In genomic region chr5:91851670-91852069, GRCh38 we compare ENCODE assay signal across 34 cellular contexts.
"Had no signal": no experiment of that assay in that cellular context is flagged by ENCODE, and none has a peak within 500 bp of the region (broad histone marks: within the 10 kb centered on the region; RNA-seq: fewer than 3 reads in every experiment).

No MANE protein-coding gene starts in this region.

- H3K9me3 Mint-ChIP-seq: activated B cell treated with CpG ODN at 0.5 μM for 24 hours; activated CD4-positive, alpha-beta memory T cell treated with anti-CD3 and anti-CD28 coated beads for 36 hours; activated CD4-positive, alpha-beta T cell treated with anti-CD3 and anti-CD28 coated beads, Interleukin-2, amount 10 ng/mL, durations not matched to agents 24 days and 14 days; activated CD8-positive, alpha-beta T cell treated with anti-CD3 and anti-CD28 coated beads for 36 hours; activated naive CD4-positive, alpha-beta T cell treated with anti-CD3 and anti-CD28 coated beads, Interleukin-2, amount 10 ng/mL, durations not matched to agents 7 days and 5 days; activated naive CD4-positive, alpha-beta T cell treated with anti-CD3 and anti-CD28 coated beads, Interleukin-2, amount 50 U/mL, for 24 hours; activated naive CD8-positive, alpha-beta T cell treated with anti-CD3 and anti-CD28 coated beads, Interleukin-2, amount 10 ng/mL, durations not matched to agents 7 days and 5 days; activated naive CD8-positive, alpha-beta T cell treated with anti-CD3 and anti-CD28 coated beads, Interleukin-2, amount 50 U/mL, for 24 hours; activated T-cell treated with anti-CD3 and anti-CD28 coated beads, Interleukin-2, amount 50 U/mL, for 4 hours; activated T-cell treated with anti-CD3 and anti-CD28 coated beads, Interleukin-2, amount 50 U/mL, for 72 hours; activated T-helper 1 cell treated with anti-CD3 and anti-CD28 coated beads, Interleukin-12 subunit alpha, Interleukin-12 subunit beta, Interleukin-2, Interleukin-4 antibody, amounts not matched to agents 30 ng/mL and 10 ng/mL and 1 ng/mL, durations not matched to agents 14 hours and 24 hours and 36 hours; activated T-helper 17 cell treated with anti-CD3 and anti-CD28 coated beads, Interleukin-2, amount 50 U/mL, for 72 hours; brain; T-helper 1 cell treated with Interleukin-12 subunit alpha and Interleukin-12 subunit beta and Interleukin-4 antibody, amounts not matched to agents 30 μg/mL and 1 μg/mL, for 36 hours; T-helper 2 cell treated with Interferon-gamma antibody and Interleukin-4, amounts not matched to agents 5 μg/mL and 100 μg/mL, for 36 hours had no signal

- H3K4me3 Mint-ChIP-seq: activated B cell treated with CpG ODN at 0.5 μM for 24 hours; activated CD4-positive, alpha-beta memory T cell treated with anti-CD3 and anti-CD28 coated beads for 36 hours; activated CD4-positive, alpha-beta T cell treated with anti-CD3 and anti-CD28 coated beads, Interleukin-2, amount 10 ng/mL, durations not matched to agents 24 days and 14 days; activated CD8-positive, alpha-beta T cell treated with anti-CD3 and anti-CD28 coated beads for 36 hours; activated naive CD4-positive, alpha-beta T cell treated with anti-CD3 and anti-CD28 coated beads, Interleukin-2, amount 10 ng/mL, durations not matched to agents 7 days and 5 days; activated naive CD4-positive, alpha-beta T cell treated with anti-CD3 and anti-CD28 coated beads, Interleukin-2, amount 50 U/mL, for 24 hours; activated naive CD8-positive, alpha-beta T cell; activated naive CD8-positive, alpha-beta T cell treated with anti-CD3 and anti-CD28 coated beads, Interleukin-2, amount 10 ng/mL, durations not matched to agents 7 days and 5 days; activated naive CD8-positive, alpha-beta T cell treated with anti-CD3 and anti-CD28 coated beads, Interleukin-2, amount 50 U/mL, for 24 hours; activated T-cell treated with anti-CD3 and anti-CD28 coated beads, Interleukin-2, amount 50 U/mL, for 4 hours; activated T-cell treated with anti-CD3 and anti-CD28 coated beads, Interleukin-2, amount 50 U/mL, for 72 hours; activated T-helper 1 cell treated with anti-CD3 and anti-CD28 coated beads, Interleukin-12 subunit alpha, Interleukin-12 subunit beta, Interleukin-2, Interleukin-4 antibody, amounts not matched to agents 30 ng/mL and 10 ng/mL and 1 ng/mL, durations not matched to agents 14 hours and 24 hours and 36 hours; activated T-helper 17 cell treated with anti-CD3 and anti-CD28 coated beads, Interleukin-2, amount 50 U/mL, for 72 hours; brain; T-helper 1 cell treated with Interleukin-12 subunit alpha and Interleukin-12 subunit beta and Interleukin-4 antibody, amounts not matched to agents 30 μg/mL and 1 μg/mL, for 36 hours; T-helper 2 cell treated with Interferon-gamma antibody and Interleukin-4, amounts not matched to agents 5 μg/mL and 100 μg/mL, for 36 hours had no signal

- H3K4me3 ChIP-seq: ascending aorta, cardiac muscle cell had no signal

- H3K36me3 ChIP-seq: ascending aorta, cardiac muscle cell had no signal

- H3K27me3 Mint-ChIP-seq: activated B cell treated with CpG ODN at 0.5 μM for 24 hours; activated CD4-positive, alpha-beta memory T cell treated with anti-CD3 and anti-CD28 coated beads for 36 hours; activated CD4-positive, alpha-beta T cell treated with anti-CD3 and anti-CD28 coated beads, Interleukin-2, amount 10 ng/mL, durations not matched to agents 24 days and 14 days; activated CD8-positive, alpha-beta T cell treated with anti-CD3 and anti-CD28 coated beads for 36 hours; activated naive CD4-positive, alpha-beta T cell treated with anti-CD3 and anti-CD28 coated beads, Interleukin-2, amount 10 ng/mL, durations not matched to agents 7 days and 5 days; activated naive CD4-positive, alpha-beta T cell treated with anti-CD3 and anti-CD28 coated beads, Interleukin-2, amount 50 U/mL, for 24 hours; activated naive CD8-positive, alpha-beta T cell; activated naive CD8-positive, alpha-beta T cell treated with anti-CD3 and anti-CD28 coated beads, Interleukin-2, amount 10 ng/mL, durations not matched to agents 7 days and 5 days; activated naive CD8-positive, alpha-beta T cell treated with anti-CD3 and anti-CD28 coated beads, Interleukin-2, amount 50 U/mL, for 24 hours; activated T-helper 17 cell treated with anti-CD3 and anti-CD28 coated beads, Interleukin-2, amount 50 U/mL, for 72 hours had no signal

- DNase-seq: activated B cell treated with CpG ODN at 0.5 μM for 24 hours; activated CD4-positive, alpha-beta memory T cell treated with anti-CD3 and anti-CD28 coated beads for 36 hours; activated CD4-positive, alpha-beta T cell treated with anti-CD3 and anti-CD28 coated beads for 4 hours; activated CD4-positive, alpha-beta T cell treated with anti-CD3 and anti-CD28 coated beads, Interleukin-2, amount 10 ng/mL, durations not matched to agents 24 days and 14 days; activated CD4-positive, alpha-beta T cell treated with anti-CD3 and anti-CD28 coated beads, Interleukin-2, amount 50 U/mL, for 1 hour; activated CD4-positive, alpha-beta T cell treated with anti-CD3 and anti-CD28 coated beads, Interleukin-2, amount 50 U/mL, for 4 hours; activated CD4-positive, CD25-positive, alpha-beta regulatory T cell treated with anti-CD3 and anti-CD28 coated beads, Interleukin-2, amount 50 U/mL, for 72 hours; activated CD8-positive, alpha-beta memory T cell treated with anti-CD3 and anti-CD28 coated beads, Interleukin-2, amount 50 U/mL, for 4 hours; activated CD8-positive, alpha-beta T cell treated with anti-CD3 and anti-CD28 coated beads for 36 hours; activated effector memory CD4-positive, alpha-beta T cell treated with anti-CD3 and anti-CD28 coated beads, Interleukin-2, amount 50 U/mL, for 16 hours; activated naive CD4-positive, alpha-beta T cell treated with anti-CD3 and anti-CD28 coated beads, Interleukin-2, amount 10 ng/mL, durations not matched to agents 7 days and 5 days; activated naive CD4-positive, alpha-beta T cell treated with Interleukin-2 at 50 U/mL for 16 hours; activated naive CD8-positive, alpha-beta T cell treated with anti-CD3 and anti-CD28 coated beads, Interleukin-2, amount 10 ng/mL, durations not matched to agents 7 days and 5 days; activated naive CD8-positive, alpha-beta T cell treated with anti-CD3 and anti-CD28 coated beads, Interleukin-2, amount 50 U/mL, for 24 hours; activated T-cell treated with anti-CD3 and anti-CD28 coated beads for 4 hours; activated T-cell treated with anti-CD3 and anti-CD28 coated beads, Interleukin-2, amount 50 U/mL, for 1 hour; activated T-cell treated with anti-CD3 and anti-CD28 coated beads, Interleukin-2, amount 50 U/mL, for 4 hours; activated T-cell treated with anti-CD3 and anti-CD28 coated beads, Interleukin-2, amount 50 U/mL, for 72 hours; amygdala; anterior cingulate cortex; central memory CD4-positive, alpha-beta T cell; T-helper 1 cell; T-helper 2 cell; T-helper 9 cell had no signal

- H3K27ac ChIP-seq: ascending aorta, cardiac muscle cell, VCaP had no signal

- H3K4me1 Mint-ChIP-seq: activated B cell treated with CpG ODN at 0.5 μM for 24 hours; activated CD4-positive, alpha-beta T cell treated with anti-CD3 and anti-CD28 coated beads, Interleukin-2, amount 10 ng/mL, durations not matched to agents 24 days and 14 days; activated naive CD4-positive, alpha-beta T cell treated with anti-CD3 and anti-CD28 coated beads, Interleukin-2, amount 10 ng/mL, durations not matched to agents 7 days and 5 days; activated naive CD4-positive, alpha-beta T cell treated with anti-CD3 and anti-CD28 coated beads, Interleukin-2, amount 50 U/mL, for 24 hours; activated naive CD8-positive, alpha-beta T cell treated with anti-CD3 and anti-CD28 coated beads, Interleukin-2, amount 10 ng/mL, durations not matched to agents 7 days and 5 days; activated naive CD8-positive, alpha-beta T cell treated with anti-CD3 and anti-CD28 coated beads, Interleukin-2, amount 50 U/mL, for 24 hours; activated T-helper 17 cell treated with anti-CD3 and anti-CD28 coated beads, Interleukin-2, amount 50 U/mL, for 72 hours; brain had no signal

- H3K27ac Mint-ChIP-seq: activated B cell treated with CpG ODN at 0.5 μM for 24 hours; activated CD4-positive, alpha-beta memory T cell treated with anti-CD3 and anti-CD28 coated beads for 36 hours; activated CD4-positive, alpha-beta T cell treated with anti-CD3 and anti-CD28 coated beads, Interleukin-2, amount 10 ng/mL, durations not matched to agents 24 days and 14 days; activated CD8-positive, alpha-beta T cell treated with anti-CD3 and anti-CD28 coated beads for 36 hours; activated naive CD4-positive, alpha-beta T cell treated with anti-CD3 and anti-CD28 coated beads, Interleukin-2, amount 10 ng/mL, durations not matched to agents 7 days and 5 days; activated naive CD4-positive, alpha-beta T cell treated with anti-CD3 and anti-CD28 coated beads, Interleukin-2, amount 50 U/mL, for 24 hours; activated naive CD8-positive, alpha-beta T cell; activated naive CD8-positive, alpha-beta T cell treated with anti-CD3 and anti-CD28 coated beads, Interleukin-2, amount 10 ng/mL, durations not matched to agents 7 days and 5 days; activated naive CD8-positive, alpha-beta T cell treated with anti-CD3 and anti-CD28 coated beads, Interleukin-2, amount 50 U/mL, for 24 hours; activated T-cell treated with anti-CD3 and anti-CD28 coated beads, Interleukin-2, amount 50 U/mL, for 72 hours; activated T-helper 1 cell treated with anti-CD3 and anti-CD28 coated beads, Interleukin-12 subunit alpha, Interleukin-12 subunit beta, Interleukin-2, Interleukin-4 antibody, amounts not matched to agents 30 ng/mL and 10 ng/mL and 1 ng/mL, durations not matched to agents 14 hours and 24 hours and 36 hours; activated T-helper 17 cell treated with anti-CD3 and anti-CD28 coated beads, Interleukin-2, amount 50 U/mL, for 72 hours; brain; T-helper 1 cell treated with Interleukin-12 subunit alpha and Interleukin-12 subunit beta and Interleukin-4 antibody, amounts not matched to agents 30 μg/mL and 1 μg/mL, for 36 hours; T-helper 2 cell treated with Interferon-gamma antibody and Interleukin-4, amounts not matched to agents 5 μg/mL and 100 μg/mL, for 36 hours had no signal

- H3K4me1 ChIP-seq: ascending aorta had no signal

- ATAC-seq: activated CD8-positive, alpha-beta T cell treated with anti-CD3 and anti-CD28 coated beads for 36 hours; activated naive CD8-positive, alpha-beta T cell treated with anti-CD3 and anti-CD28 coated beads, Interleukin-2, amount 50 U/mL, for 24 hours; activated T-cell treated with anti-CD3 and anti-CD28 coated beads, Interleukin-2, amount 50 U/mL, for 4 hours; activated T-cell treated with anti-CD3 and anti-CD28 coated beads, Interleukin-2, amount 50 U/mL, for 72 hours; activated T-helper 17 cell treated with anti-CD3 and anti-CD28 coated beads, Interleukin-2, amount 50 U/mL, for 72 hours had no signal

- H3K9me3 ChIP-seq: ascending aorta had no signal

- H3K36me3 Mint-ChIP-seq: activated CD4-positive, alpha-beta memory T cell treated with anti-CD3 and anti-CD28 coated beads for 36 hours; activated naive CD4-positive, alpha-beta T cell treated with anti-CD3 and anti-CD28 coated beads, Interleukin-2, amount 10 ng/mL, durations not matched to agents 7 days and 5 days; activated naive CD4-positive, alpha-beta T cell treated with anti-CD3 and anti-CD28 coated beads, Interleukin-2, amount 50 U/mL, for 24 hours; activated naive CD8-positive, alpha-beta T cell; activated naive CD8-positive, alpha-beta T cell treated with anti-CD3 and anti-CD28 coated beads, Interleukin-2, amount 10 ng/mL, durations not matched to agents 7 days and 5 days; brain had no signal

- H3K27me3 ChIP-seq: ascending aorta, cardiac muscle cell had no signal
